ENCODE assay signal across 8 cellular contexts in genomic region chr12:2958432-2959193, GRCh38. TPM values are rescaled to one million over a fixed set of nuclear protein-coding genes. Genes with fewer than 3 reads are reported as not detected.
A peak's percentile ranks its signal among the peaks of the same experiment; 100 is the strongest.
DNase-seq lines count a peak whose midpoint lies in the region; ATAC-seq, FAIRE-seq and TF ChIP-seq lines count a peak whose summit lies in the region.

No MANE protein-coding gene starts in this region.

- intact Hi-C loops in K562 (cut with micrococcal nuclease), result no loop called here

- H3K9me3 Mint-ChIP-seq in stimulated activated naive B cell treated with anti-CD40 and anti-IgM and Interleukin-4, amounts not matched to agents 10 μg/mL and 1 μg/mL and 100 μg/mL, for 72 hours, result no peaks in the 10 kb centered on the region

- no peaks in the 10 kb centered on the region; the same call in 1 of the 2 replicates for H4K20me1 ChIP-seq in K562 (replicated peaks; ENCODE audit: control insufficient read depth, insufficient read depth, low read length)

- no peak overlapping the region for H3K27ac Mint-ChIP-seq in stimulated activated naive B cell treated with anti-CD40 and anti-IgM and Interleukin-4, amounts not matched to agents 10 μg/mL and 1 μg/mL and 100 μg/mL, for 72 hours

- no peak for TF ChIP-seq RAD21 in K562 (CRISPR knock-in tag; conservative IDR thresholded peaks at IDR 0.05 in 1 of 2, IDR thresholded peaks at IDR 0.05 in 1 of 2)

- no peaks in the 10 kb centered on the region for H3K9me3 ChIP-seq in K562 (replicated peaks; ENCODE audit: control insufficient read depth, insufficient read depth, low read depth, low read length)

- peak overlapping the region; percentile 55 for H3K27ac ChIP-seq in K562 (ENCODE audit: extremely low read depth, low read depth, low read length)

- peaks cover 13 to 22% of the 10 kb centered on the region in 2 donors for H3K4me1 Mint-ChIP-seq in stimulated activated naive B cell treated with anti-CD40 and anti-IgM and Interleukin-4, amounts not matched to agents 10 μg/mL and 1 μg/mL and 100 μg/mL, for 72 hours

- FAIRE-seq in K562 (lab: Jason Lieb, UNC), result peak; percentile 72

- peak overlapping the region; percentile 84 for H2AFZ ChIP-seq in K562 (ENCODE audit: low read depth, low read length)

- H3K36me3 ChIP-seq in K562 (ENCODE audit: control insufficient read depth, insufficient read depth, low read length), result no peaks in the 10 kb centered on the region; the same call in 1 of the 3 replicates

- peaks cover 3% of the 10 kb centered on the region for H3K9me1 ChIP-seq in K562 (ENCODE audit: control insufficient read depth, insufficient read depth, low read length)

- DNase-seq in AG04449 (ENCODE audit: low read depth, low spot score) (no peak), GM10266 (ENCODE audit: extremely low spot score) (peak; percentile 64), NCI-H460 (ENCODE audit: extremely low read depth, low read depth) (peak; percentile 46), K562 (ENCODE audit: extremely low read depth in 1 of 4, low spot score in 3 of 4) (peak; percentile 72 to 92 (median 90)), islet precursor cell (peak; percentile 92), NAMALWA (ENCODE audit: low spot score) (no peak)
- DNase-seq in stimulated activated naive B cell treated with anti-CD40 and anti-IgM and Interleukin-4, amounts not matched to agents 10 μg/mL and 1 μg/mL and 100 μg/mL, for 72 hours, result no peak

- CTCF ChIA-PET in AG04449 (lab: Yijun Ruan, JAX), result interaction anchor here (1.3 to 2.0 kb wide), 2 partner anchors 11 to 14 kb away, joined by 5 to 9 read pairs; no protein-coding TSS in a partner anchor
- CTCF ChIA-PET in K562 (lab: Yijun Ruan, JAX; ENCODE audit: low intra/inter-chr PET ratio), result no interaction called here

- TF ChIP-seq POLR2A in K562 (conservative IDR thresholded peaks at IDR 0.05), result peak; percentile 63

- peaks cover 38% of the 10 kb centered on the region for H3K79me2 ChIP-seq in K562 (ENCODE audit: control insufficient read depth, insufficient read depth, low read length)

- H3K27me3 Mint-ChIP-seq in stimulated activated naive B cell treated with anti-CD40 and anti-IgM and Interleukin-4, amounts not matched to agents 10 μg/mL and 1 μg/mL and 100 μg/mL, for 72 hours, result peaks cover 62 to 64% of the 10 kb centered on the region in 2 donors

- H3K36me3 Mint-ChIP-seq in stimulated activated naive B cell treated with anti-CD40 and anti-IgM and Interleukin-4, amounts not matched to agents 10 μg/mL and 1 μg/mL and 100 μg/mL, for 72 hours, result peaks cover 0 to 3% of the 10 kb centered on the region in 2 donors

- H3K4me1 ChIP-seq in K562 (replicated peaks in 1 of 2; ENCODE audit: control insufficient read depth in 2 of 2, insufficient read depth in 2 of 2, low read length in 2 of 2), result peaks cover 24 to 32% of the 10 kb centered on the region in 2 experiments; a peak in 4 of 5 replicates

- H3K4me3 ChIP-seq in AG04449 (ENCODE audit: low read depth, low read length) (peak overlapping the region; percentile 80), K562 (peak overlapping the region; percentile 65)

- POLR2A ChIA-PET in AG04449 (lab: Yijun Ruan, JAX), result interaction anchor here (0.7 to 1.5 kb wide), 3 partner anchors 11 to 81 kb away, joined by 3 to 4 read pairs (median 3); no protein-coding TSS in a partner anchor
- POLR2A ChIA-PET in K562 (lab: Yijun Ruan, JAX), result interaction anchor here (0.6 kb wide), 1 partner anchor 10 kb away, joined by 3 read pairs; no protein-coding TSS in a partner anchor

- ATAC-seq in K562 (peak; percentile 67), HG02623 (IDR thresholded peaks at IDR 0.05; ENCODE audit: unreplicated experiment) (no peak)
- ATAC-seq in stimulated activated naive B cell treated with anti-CD40 and anti-IgM and Interleukin-4, amounts not matched to agents 10 μg/mL and 1 μg/mL and 100 μg/mL, for 72 hours (replicated peaks), result peak in 1 of 2 donors; percentile 10

- in situ Hi-C loops in K562 (cut with MboI), result no loop called here

- H3K9ac ChIP-seq in K562 (ENCODE audit: insufficient read depth in 1 of 2, low read depth in 2 of 2, low read length in 2 of 2), result peak overlapping the region; percentile 50 to 65

- H3K4me3 Mint-ChIP-seq in stimulated activated naive B cell treated with anti-CD40 and anti-IgM and Interleukin-4, amounts not matched to agents 10 μg/mL and 1 μg/mL and 100 μg/mL, for 72 hours, result peak overlapping the region; percentile 73 to 85

- peak overlapping the region; percentile 82 for H3K4me2 ChIP-seq in K562 (ENCODE audit: insufficient read depth, low read length)

- TF ChIP-seq EP300 in K562 (IDR thresholded peaks at IDR 0.05; ENCODE audit: low read length), result no peak

- no peaks in the 10 kb centered on the region for H3K27me3 ChIP-seq in K562 (ENCODE audit: control insufficient read depth in 2 of 2, insufficient read depth in 2 of 2, low read length in 2 of 2)

- WGBS in K562 (ENCODE audit: insufficient coverage, low coverage, missing lambda C conversion rate), result 2% methylated on average over 24 of the region's 48 CpGs

- TF ChIP-seq CTCF in AG04449 (IDR thresholded peaks at IDR 0.05; ENCODE audit: insufficient read depth, low read length, missing control alignments) (no peak), GM10266 (IDR thresholded peaks at IDR 0.05; ENCODE audit: control insufficient read depth, insufficient read depth, low read depth, missing control alignments) (no peak), K562 (IDR thresholded peaks at IDR 0.05 in 2 of 3, conservative IDR thresholded peaks at IDR 0.05 in 1 of 3; ENCODE audit: insufficient read depth in 2 of 3, low read depth in 1 of 3, low read length in 3 of 3) (no peak)

- BruUV-seq in K562 (replicated peaks; lab: Mats Ljungman, UMichigan), result TSS peak; percentile 73

TF ChIP-seq in K562, 482 proteins besides CTCF, POLR2A, EP300 and RAD21 (continues in another document):
- TF ChIP-seq ELF1 (tag; IDR thresholded peaks at IDR 0.05), result peak; percentile 37; the same call in 1 of the 2 replicates
- no peak for TF ChIP-seq SREBF2 (CRISPR knock-in tag; IDR thresholded peaks at IDR 0.05)
- peak; percentile 56; the same call in 1 of the 2 replicates for TF ChIP-seq MAX (CRISPR knock-in tag; IDR thresholded peaks at IDR 0.05)
- no peak for TF ChIP-seq ZNF830 (CRISPR knock-in tag; IDR thresholded peaks at IDR 0.05)
- TF ChIP-seq PHF8 (IDR thresholded peaks at IDR 0.05; ENCODE audit: borderline replicate concordance, low read length), result peak; percentile 42; the same call in 1 of the 2 replicates
- no peak for TF ChIP-seq TEAD2 (tag; IDR thresholded peaks at IDR 0.05)
- TF ChIP-seq MNT (conservative IDR thresholded peaks at IDR 0.05), result peak in 1 of 2 experiments; percentile 66; a peak in 3 of 4 replicates
- TF ChIP-seq RB1 (IDR thresholded peaks at IDR 0.05; ENCODE audit: low read depth), result peak; percentile 40; the same call in 1 of the 2 replicates
- no peak for TF ChIP-seq THRA (IDR thresholded peaks at IDR 0.05)

RNA-seq across cellular contexts. Expression of gene TEAD4, which starts 0.6 kb away (rescaled TPM):
- total RNA-seq in NCI-H460 (2014; rRNA removed; shearing (Covaris generic)), result 18.3 and 22.9 TPM in 2 replicates
- polyA plus RNA-seq in NCI-H460 (2014; cell fraction: nucleus; rRNA removed), result 36.4 and 48.3 TPM in 2 replicates
- total RNA-seq in K562 (2011; cell fraction: chromatin; rRNA removed; ENCODE audit: low replicate concordance), result 7.9 and 24.9 TPM in 2 replicates
- total RNA-seq in K562 (2011; cell fraction: nucleolus; rRNA removed), result 18.8 and 20.4 TPM in 2 replicates
- total RNA-seq in K562 (2011; cell fraction: nucleoplasm; rRNA removed), result 15.1 and 16.4 TPM in 2 replicates
- total RNA-seq in K562 (2014; rRNA removed), result 23.9 and 27.2 TPM in 2 replicates
- 13.4 and 15.7 TPM in 2 replicates for total RNA-seq in K562 (2014; rRNA removed; fragmentation: Illumina TruSeq; extraction: Trizol)
- 15.1 and 16.1 TPM in 2 replicates for total RNA-seq in K562 (2015; rRNA removed; fragmentation: Illumina TruSeq; extraction: Trizol)
- total RNA-seq in K562 (2021), result 38.6 and 40.0 TPM in 2 replicates
- 17.0 and 21.3 TPM in 2 replicates for polyA plus RNA-seq in K562 (2011; rRNA removed)
- 22.3 and 41.2 TPM in 2 replicates for polyA plus RNA-seq in K562 (2011; cell fraction: cytosol; rRNA removed)
- polyA plus RNA-seq in K562 (2011; cell fraction: nucleus; rRNA removed), result 13.3 and 19.3 TPM in 2 replicates
- 18.1 and 27.4 TPM in 2 replicates for polyA plus RNA-seq in K562 (2012)
- polyA plus RNA-seq in K562 (2014; fragmentation: Illumina TruSeq; extraction: Trizol), result 23.7 and 30.8 TPM in 2 replicates
- polyA plus RNA-seq in K562 (2014; fragmentation: Nextera tagmentation; extraction: Ambion mirVana), result 1 to 10 TPM in 1 of 2 experiments, under 1 TPM in 1; 0.82 to 1.3 TPM
- polyA plus RNA-seq in K562 (2014; rRNA removed), result 29.6 and 31.8 TPM in 2 replicates
- 14.5 and 17.3 TPM in 2 replicates for polyA minus RNA-seq in K562 (2011; rRNA and poly(A)+ RNA removed)
- polyA minus RNA-seq in K562 (2011; cell fraction: cytosol; rRNA and poly(A)+ RNA removed), result 20.2 and 25.8 TPM in 2 replicates
- polyA minus RNA-seq in K562 (2011; cell fraction: nucleus; rRNA and poly(A)+ RNA removed), result 7.4 and 7.9 TPM in 2 replicates

Comparison
In these comparisons a context has a peak if more than half of its experiments do, and no peak if none do; other contexts are left out.
1. DNase-seq: peak in GM10266 (single experiment), NCI-H460 (single experiment), K562 (4 of 4) and islet precursor cell (single experiment); none in AG04449 (single experiment), stimulated activated naive B cell treated with anti-CD40 and anti-IgM and Interleukin-4, amounts not matched to agents 10 μg/mL and 1 μg/mL and 100 μg/mL, for 72 hours (single experiment) and NAMALWA (single experiment).